In genomic region chr7:101817930-101818698, GRCh38 we compare ENCODE assay signal across 1 cellular context.
TF ChIP-seq lines count a peak whose summit lies in the region.

No MANE protein-coding gene starts in this region.

TF ChIP-seq in K562, 482 proteins besides CTCF, POLR2A, EP300 and RAD21 (continued from another document):
- peak; percentile 11; the same call in 1 of the 2 replicates for TF ChIP-seq VEZF1 (CRISPR knock-in tag; IDR thresholded peaks at IDR 0.05)
- peak; percentile 56; the same call in 1 of the 2 replicates for TF ChIP-seq ZBTB40 (IDR thresholded peaks at IDR 0.05)
- no peak for TF ChIP-seq ZBTB40 (CRISPR knock-in tag; IDR thresholded peaks at IDR 0.05)
- TF ChIP-seq STAT6 (CRISPR knock-in tag; IDR thresholded peaks at IDR 0.05), result 0 out of 2 replicates have a peak, but pooled peaks have one; percentile 55
- TF ChIP-seq NFE2 (IDR thresholded peaks at IDR 0.05; ENCODE audit: low read depth), result peak; percentile 78
- TF ChIP-seq C11orf30 (IDR thresholded peaks at IDR 0.05; ENCODE audit: low read depth), result peak; percentile 60; the same call in 1 of the 2 replicates
- TF ChIP-seq KLF16 (IDR thresholded peaks at IDR 0.05), result no peak
- 0 out of 2 replicates have a peak, but pooled peaks have one; percentile 22 for TF ChIP-seq GATAD2B (IDR thresholded peaks at IDR 0.05; ENCODE audit: borderline replicate concordance)
- TF ChIP-seq CEBPG (CRISPR knock-in tag; IDR thresholded peaks at IDR 0.05), result no peak
- peak in 1 of 2 experiments; percentile 44; a peak in 3 of 4 replicates for TF ChIP-seq CEBPG (tag; conservative IDR thresholded peaks at IDR 0.05 in 1 of 2, IDR thresholded peaks at IDR 0.05 in 1 of 2)
- TF ChIP-seq TOE1 (IDR thresholded peaks at IDR 0.05; ENCODE audit: borderline replicate concordance), result no peak
- TF ChIP-seq TOE1 (CRISPR knock-in tag; IDR thresholded peaks at IDR 0.05; ENCODE audit: borderline replicate concordance, low read depth), result no peak
- TF ChIP-seq MTA3 (IDR thresholded peaks at IDR 0.05; ENCODE audit: borderline replicate concordance), result 0 out of 2 replicates have a peak, but pooled peaks have one; percentile 6
- 0 out of 2 replicates have a peak, but pooled peaks have one; percentile 33 for TF ChIP-seq ARID3A (IDR thresholded peaks at IDR 0.05; ENCODE audit: borderline replicate concordance, low read depth, low read length)
- peak; percentile 7; the same call in 1 of the 2 replicates for TF ChIP-seq ZEB2 (IDR thresholded peaks at IDR 0.05)
- TF ChIP-seq EP400 (IDR thresholded peaks at IDR 0.05), result 0 out of 2 replicates have a peak, but pooled peaks have one; percentile 8
- 0 out of 4 replicates have a peak, but pooled peaks of 1 of the 2 experiments have one; percentile 6 for TF ChIP-seq MAZ (CRISPR knock-in tag; conservative IDR thresholded peaks at IDR 0.05 in 1 of 2, IDR thresholded peaks at IDR 0.05 in 1 of 2)
